In the genomic region with DNA sequence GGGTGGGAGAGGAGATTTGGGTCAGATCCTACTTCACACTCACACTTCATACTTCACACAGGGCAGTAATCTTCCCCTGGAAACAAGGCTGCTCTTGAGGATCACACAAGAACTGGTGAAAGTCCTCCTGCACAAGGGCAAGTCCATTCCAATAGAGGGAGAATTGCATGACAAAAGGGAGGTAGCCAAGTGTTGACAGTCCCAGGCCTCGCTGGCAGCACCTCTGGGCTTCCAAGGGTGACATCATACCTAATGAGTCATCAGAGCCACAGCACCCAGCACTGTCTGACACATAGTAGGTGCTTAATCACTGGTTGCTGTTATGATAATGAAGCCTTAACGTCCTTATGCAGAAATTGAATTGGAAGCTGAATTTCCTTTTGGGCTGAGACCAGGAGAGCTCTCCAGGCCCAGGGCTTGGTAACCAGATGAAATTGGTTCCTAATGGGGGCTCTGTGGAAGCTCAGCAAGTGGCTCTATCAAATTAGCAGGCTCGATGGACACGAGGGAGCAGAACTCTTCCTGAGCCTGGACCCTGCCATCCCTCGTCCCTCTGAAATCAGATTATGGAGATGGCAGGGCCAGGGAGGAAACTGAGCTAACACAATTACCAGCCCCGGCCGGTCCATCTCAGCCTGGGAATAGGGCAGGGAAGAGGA, we compare ENCODE assay signal across 12 cellular contexts. TPM values are rescaled to one million over a fixed set of nuclear protein-coding genes. Genes with fewer than 3 reads are reported as not detected.
DNase-seq lines count a peak whose midpoint lies in the region; ATAC-seq and TF ChIP-seq lines count a peak whose summit lies in the region.
"Had no signal": no experiment of that assay in that cellular context is flagged by ENCODE, and none has a peak within 500 bp of the region (broad histone marks: within the 10 kb centered on the region; RNA-seq: fewer than 3 reads in every experiment).

No MANE protein-coding gene starts in this region.

- H3K4me3 Mint-ChIP-seq in naive thymus-derived CD8-positive, alpha-beta T cell: no peak overlapping the region

- peaks cover 13 to 42% (median 26%) of the 10 kb centered on the region in 5 donors for H3K27me3 Mint-ChIP-seq in naive thymus-derived CD8-positive, alpha-beta T cell

- WGBS in heart right ventricle, 2 donors: 47 to 58% methylated on average over 7 of the region's 7 CpGs

- no peaks in the 10 kb centered on the region for H3K27me3 ChIP-seq in heart right ventricle
- no peaks in the 10 kb centered on the region for H3K27me3 ChIP-seq in ascending aorta
- H3K27me3 ChIP-seq: neutrophil had no signal

- intact Hi-C loops in heart right ventricle (cut with DNase I): loop anchor here in 1 of 10 donors (10.0 kb wide), 1 partner anchor 53 kb away; no protein-coding TSS in a partner anchor
- intact Hi-C loops in Right ventricle myocardium superior (cut with DNase I): no loop called here
- intact Hi-C loops in ascending aorta (cut with DNase I): loop anchor here (5.0 kb wide), 1 partner anchor 126 kb away; no protein-coding TSS in a partner anchor
- intact Hi-C loops in posterior vena cava (cut with DNase I): no loop called here

- TF ChIP-seq CTCF in heart right ventricle (IDR thresholded peaks at IDR 0.05): no peak
- no peak for TF ChIP-seq CTCF in ascending aorta (IDR thresholded peaks at IDR 0.05)

- no peaks in the 10 kb centered on the region for H3K9me3 Mint-ChIP-seq in naive thymus-derived CD8-positive, alpha-beta T cell

- no peaks in the 10 kb centered on the region for H3K36me3 ChIP-seq in heart right ventricle
- no peaks in the 10 kb centered on the region for H3K36me3 ChIP-seq in ascending aorta
- H3K36me3 ChIP-seq: neutrophil, WERI-Rb-1 had no signal

- no peak for TF ChIP-seq POLR2A in GM18505 (IDR thresholded peaks at IDR 0.05; ENCODE audit: borderline replicate concordance, extremely low read depth, insufficient read depth, insufficient read length)

- H3K4me3 ChIP-seq in heart right ventricle (no peak overlapping the region), ascending aorta (no peak overlapping the region)
- H3K4me3 ChIP-seq: PC-9 had no signal

- H3K9me3 ChIP-seq in heart right ventricle (no peaks in the 10 kb centered on the region), ascending aorta (no peaks in the 10 kb centered on the region)
- H3K9me3 ChIP-seq: neutrophil had no signal

- peaks cover 3 to 66% (median 32%) of the 10 kb centered on the region in 9 donors for H3K4me1 ChIP-seq in heart right ventricle
- peaks cover 17 to 59% of the 10 kb centered on the region in 2 donors for H3K4me1 ChIP-seq in ascending aorta

- H3K27ac Mint-ChIP-seq in naive thymus-derived CD8-positive, alpha-beta T cell: no peak overlapping the region

- peaks cover 12 to 22% (median 17%) of the 10 kb centered on the region in 4 donors for H3K4me1 Mint-ChIP-seq in naive thymus-derived CD8-positive, alpha-beta T cell

- H3K36me3 Mint-ChIP-seq in naive thymus-derived CD8-positive, alpha-beta T cell: no peaks in the 10 kb centered on the region

- POLR2A ChIA-PET in naive thymus-derived CD8-positive, alpha-beta T cell (lab: Charles Lee): no interaction called here

- peak in 5 of 8 donors; percentile 30 to 57 (median 50) for ATAC-seq in heart right ventricle
- no peak for ATAC-seq in Right ventricle myocardium superior (ENCODE audit: poor library complexity)
- no peak for ATAC-seq in naive thymus-derived CD8-positive, alpha-beta T cell
- no peak for ATAC-seq in GM18505 (IDR thresholded peaks at IDR 0.05; ENCODE audit: unreplicated experiment)

- peak overlapping the region in 7 of 10 donors; percentile 18 to 80 (median 45) for H3K27ac ChIP-seq in heart right ventricle
- peak overlapping the region; percentile 92 to 95 for H3K27ac ChIP-seq in ascending aorta
- H3K27ac ChIP-seq: neutrophil, PC-9, WERI-Rb-1 had no signal

- DNase-seq in heart right ventricle (no peak), Right ventricle myocardium superior (no peak), ascending aorta (ENCODE audit: low spot score in 2 of 2) (no peak), iPS-NIHi11 (ENCODE audit: low spot score) (peak; percentile 57), posterior vena cava (ENCODE audit: low spot score) (no peak), SKM-1 treated with dmso at 0.1 percent for 144 hours (lab: John Stamatoyannopoulos, UW; ENCODE audit: unreplicated experiment) (no peak)
- no peak for DNase-seq in naive thymus-derived CD8-positive, alpha-beta T cell
- DNase-seq: NCI-H2029, PC-9 had no signal

RNA-seq across cellular contexts. Expression of a gene that starts 58.8 kb away (rescaled TPM):
- 100 to 1,000 TPM in 6 of 10 donors, 10 to 100 TPM in 4; 82.5 to 235 (median 112) TPM for total RNA-seq in heart right ventricle
- polyA plus RNA-seq in heart right ventricle: 100 to 1,000 TPM in 1 of 2 donors, 10 to 100 TPM in 1; 67.2 to 104 TPM
- total RNA-seq in Right ventricle myocardium superior: 92.5 TPM
- total RNA-seq in ascending aorta: 814 TPM
- 100 to 1,000 TPM; 333 to 341 TPM for total RNA-seq in naive thymus-derived CD8-positive, alpha-beta T cell
- 100 to 1,000 TPM; 144 to 436 (median 267) TPM for polyA plus RNA-seq in naive thymus-derived CD8-positive, alpha-beta T cell
- 100 to 1,000 TPM; 665 to 826 TPM for total RNA-seq in posterior vena cava

Comparison
In these comparisons a context has a peak if more than half of its experiments do, and no peak if none do; other contexts are left out.
1. ATAC-seq: peak in heart right ventricle (5 of 8); none in Right ventricle myocardium superior (single experiment), naive thymus-derived CD8-positive, alpha-beta T cell (0 of 2) and GM18505 (single experiment).